7 cellular contexts compared by ENCODE assay signal in the genomic region with DNA sequence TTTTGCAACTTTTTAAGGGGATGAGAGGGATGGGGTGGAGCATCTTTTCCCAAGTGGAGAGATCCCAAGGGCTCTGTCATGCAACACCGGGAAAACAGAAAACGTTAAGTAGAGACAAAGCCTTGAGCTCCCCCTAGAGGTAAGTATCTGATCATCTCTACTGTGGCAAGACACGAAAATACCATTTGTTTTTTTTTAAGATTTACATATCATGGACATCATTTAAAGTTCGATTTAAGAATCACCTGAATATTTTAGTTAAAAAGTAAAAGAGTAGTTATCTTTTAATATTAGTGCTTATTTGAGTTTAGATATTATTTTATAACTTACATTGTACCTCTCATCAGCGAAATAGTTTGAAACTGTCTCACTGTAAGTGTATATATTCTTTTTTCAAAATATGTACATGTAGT.
DNase-seq lines count a peak whose midpoint lies in the region; ATAC-seq and TF ChIP-seq lines count a peak whose summit lies in the region.

No MANE protein-coding gene starts in this region.

- TF ChIP-seq POLR2A in adrenal gland (IDR thresholded peaks at IDR 0.05) (no peak), sigmoid colon (IDR thresholded peaks at IDR 0.05) (no peak)

- 21 to 27% (median 22%) methylated on average over 5 of the region's 5 CpGs for WGBS in adrenal gland, 4 donors
- 21% methylated on average over 5 of the region's 5 CpGs for WGBS in right cardiac atrium
- 19 to 22% methylated on average over 5 of the region's 5 CpGs for WGBS in sigmoid colon, 2 donors

- H3K4me1 ChIP-seq in adrenal gland (replicated peaks in 1 of 2) (no peaks in the 10 kb centered on the region), right cardiac atrium (ENCODE audit: control insufficient read depth, insufficient read depth, low read length) (no peaks in the 10 kb centered on the region), sigmoid colon (no peaks in the 10 kb centered on the region)

- intact Hi-C loops in adrenal gland (cut with DNase I): loop anchor here (5.0 to 10.0 kb wide), 2 partner anchors 317 to 334 kb away; no protein-coding TSS in a partner anchor
- intact Hi-C loops in right cardiac atrium (cut with DNase I): loop anchor here in 3 of 4 donors (5.0 kb wide), 1 partner anchor 317 kb away; no protein-coding TSS in a partner anchor
- intact Hi-C loops in sigmoid colon (cut with DNase I): loop anchor here (2.0 kb wide), 1 partner anchor 318 kb away; no protein-coding TSS in a partner anchor

- H3K4me3 ChIP-seq in HFF-Myc (replicated peaks; ENCODE audit: low read depth, low read length) (no peak overlapping the region), adrenal gland (no peak overlapping the region), right cardiac atrium (ENCODE audit: low read length) (no peak overlapping the region), sigmoid colon (no peak overlapping the region)

- no peaks in the 10 kb centered on the region for H3K36me3 ChIP-seq in adrenal gland (replicated peaks in 1 of 2)
- no peaks in the 10 kb centered on the region for H3K36me3 ChIP-seq in sigmoid colon

- TF ChIP-seq EP300 in sigmoid colon (IDR thresholded peaks at IDR 0.05): no peak

- H3K27me3 ChIP-seq in adrenal gland (no peaks in the 10 kb centered on the region), right cardiac atrium (ENCODE audit: control insufficient read depth, insufficient read depth) (no peaks in the 10 kb centered on the region), sigmoid colon (no peaks in the 10 kb centered on the region)

- TF ChIP-seq CTCF in HFF-Myc (IDR thresholded peaks at IDR 0.05; ENCODE audit: low read depth, low read length, missing control alignments) (peak; percentile 69), adrenal gland (IDR thresholded peaks at IDR 0.05) (peak; percentile 56 to 80 (median 70)), sigmoid colon (IDR thresholded peaks at IDR 0.05) (peak; percentile 34 to 74 (median 40))

- DNase-seq in GM04504 (ENCODE audit: low read depth) (peak; percentile 31), HFF-Myc (ENCODE audit: extremely low read depth, low read depth) (peak; percentile 44), NCI-H2107 treated with DMSO at 0.1 percent for 48 hours (lab: John Stamatoyannopoulos, UW; ENCODE audit: unreplicated experiment) (peak; percentile 11), adrenal gland (peak in 5 of 7 donors; percentile 12 to 32 (median 30)), right cardiac atrium (no peak), sigmoid colon (no peak)

- ATAC-seq in right cardiac atrium (peak; percentile 89 to 91), GM21723 (IDR thresholded peaks at IDR 0.05; ENCODE audit: unreplicated experiment) (no peak)

- H3K27ac ChIP-seq in adrenal gland (no peak overlapping the region), right cardiac atrium (ENCODE audit: low read length) (no peak overlapping the region), sigmoid colon (no peak overlapping the region)

- H3K9me3 ChIP-seq in adrenal gland (replicated peaks in 1 of 3) (no peaks in the 10 kb centered on the region), right cardiac atrium (ENCODE audit: control insufficient read depth, low read length) (no peaks in the 10 kb centered on the region), sigmoid colon (no peaks in the 10 kb centered on the region)

Comparison
In these comparisons a context has a peak if more than half of its experiments do, and no peak if none do; other contexts are left out.
1. DNase-seq: peak in GM04504 (single experiment), HFF-Myc (single experiment), NCI-H2107 treated with DMSO at 0.1 percent for 48 hours (single experiment) and adrenal gland (5 of 7); none in right cardiac atrium (0 of 3) and sigmoid colon (single experiment).
2. Peak in every context shown above with its lines, with median percentiles within 50 percentile points of each other: CTCF ChIP-seq.